ENCODE assay signal across 17 cellular contexts in the genomic region with DNA sequence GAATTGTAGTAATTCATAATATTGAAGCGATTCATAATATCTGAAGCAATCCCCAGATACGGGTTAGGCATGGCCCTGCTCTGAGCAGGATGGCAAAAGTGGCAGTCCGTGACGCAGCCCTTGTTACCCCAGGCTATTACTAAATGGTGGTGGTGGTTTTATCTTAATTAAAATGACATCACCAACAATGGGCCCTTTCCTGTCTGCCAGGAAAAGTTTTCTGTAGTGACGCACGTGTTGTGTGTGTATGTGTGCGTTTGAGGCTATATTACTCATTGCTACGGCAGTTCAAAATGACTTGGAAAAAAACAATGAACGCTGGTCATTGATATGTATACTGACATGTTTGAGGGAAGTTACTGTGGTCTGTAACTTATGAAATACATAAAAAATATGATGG. TPM values are rescaled to one million over a fixed set of nuclear protein-coding genes. Genes with fewer than 3 reads are reported as not detected.
DNase-seq lines count a peak whose midpoint lies in the region; ATAC-seq and TF ChIP-seq lines count a peak whose summit lies in the region.
"Had no signal": no experiment of that assay in that cellular context is flagged by ENCODE, and none has a peak within 500 bp of the region (broad histone marks: within the 10 kb centered on the region; RNA-seq: fewer than 3 reads in every experiment).

No MANE protein-coding gene starts in this region.

- H3K9ac ChIP-seq in colonic mucosa (ENCODE audit: low read depth in 2 of 2, low read length in 2 of 2): no peak overlapping the region

- no peaks in the 10 kb centered on the region for H3K36me3 ChIP-seq in colonic mucosa

- POLR2A ChIA-PET in RWPE1 (lab: Yijun Ruan, JAX; ENCODE audit: low non-redundant PET): no interaction called here

- ATAC-seq in HG03280 (IDR thresholded peaks at IDR 0.05; ENCODE audit: unreplicated experiment): no peak
- no peak for ATAC-seq in HG02840 (IDR thresholded peaks at IDR 0.05; ENCODE audit: low FRiP score, unreplicated experiment)

- H3K27ac ChIP-seq in RWPE1 (no peak overlapping the region), colonic mucosa (peak overlapping the region; percentile 48)
- H3K27ac ChIP-seq: spleen, VCaP had no signal

- H3K4me1 ChIP-seq in colonic mucosa: peaks cover 5% of the 10 kb centered on the region

- DNase-seq in EL (peak; percentile 66), RWPE1 (ENCODE audit: low spot score) (peak; percentile 41), colonic mucosa (no peak), iris pigment epithelial cell (ENCODE audit: low read depth) (peak; percentile 31), epidermal melanocyte (ENCODE audit: insufficient read length, low spot score) (no peak), activated T-cell treated with anti-CD3 and anti-CD28 coated beads for 4 hours (no peak)
- DNase-seq: activated CD4-positive, alpha-beta T cell treated with anti-CD3 and anti-CD28 coated beads, Interleukin-2, amount 50 U/mL, for 4 hours; activated naive CD4-positive, alpha-beta T cell treated with Interleukin-2 at 50 U/mL for 16 hours; CD4-positive, alpha-beta T cell; DMS53; NCI-H1417; NCI-H69; SIG-M5; spleen had no signal

- CTCF ChIA-PET in RWPE1 (lab: Yijun Ruan, JAX): no interaction called here

- intact Hi-C loops in colonic mucosa (cut with DNase I): no loop called here

- no peak for TF ChIP-seq CTCF in RWPE1 (conservative IDR thresholded peaks at IDR 0.05; ENCODE audit: low read depth)
- no peak for TF ChIP-seq CTCF in colonic mucosa (IDR thresholded peaks at IDR 0.05)

- H3K4me3 ChIP-seq in colonic mucosa: no peak overlapping the region
- H3K4me3 ChIP-seq: spleen had no signal

- H3K9me3 ChIP-seq in colonic mucosa: no peaks in the 10 kb centered on the region
- H3K9me3 ChIP-seq: spleen had no signal

- no peaks in the 10 kb centered on the region for H3K27me3 ChIP-seq in colonic mucosa
- H3K27me3 ChIP-seq: spleen had no signal

RNA-seq across cellular contexts. Expression of a gene that starts 10.6 kb away (rescaled TPM):
- 10 to 100 TPM in 1 of 2 donors, 1 to 10 TPM in 1; 6.8 to 10.0 TPM for total RNA-seq in colonic mucosa
- total RNA-seq: CD4-positive, alpha-beta T cell had no signal

RNA-seq across cellular contexts. Expression of a gene that starts 47.0 kb away (rescaled TPM):
- total RNA-seq in colonic mucosa: 10 to 100 TPM; 48.3 to 51.6 TPM

RNA-seq across cellular contexts. Expression of a gene that starts 47.6 kb away (rescaled TPM):
- 10 to 100 TPM in 1 of 2 donors, 1 to 10 TPM in 1; 9.9 to 15.3 TPM for total RNA-seq in colonic mucosa

Comparison
In these comparisons a context has a peak if more than half of its experiments do, and no peak if none do; other contexts are left out.
1. DNase-seq: peak in EL (single experiment), RWPE1 (single experiment) and iris pigment epithelial cell (single experiment); none in colonic mucosa (single experiment), epidermal melanocyte (single experiment) and activated T-cell treated with anti-CD3 and anti-CD28 coated beads for 4 hours (single experiment).